13 cellular contexts compared by ENCODE assay signal in genomic region chr4:2729533-2729875, GRCh38. TPM values are rescaled to one million over a fixed set of nuclear protein-coding genes. Genes with fewer than 3 reads are reported as not detected.
DNase-seq lines count a peak whose midpoint lies in the region; ATAC-seq and TF ChIP-seq lines count a peak whose summit lies in the region.
"Had no signal": no experiment of that assay in that cellular context is flagged by ENCODE, and none has a peak within 500 bp of the region (broad histone marks: within the 10 kb centered on the region; RNA-seq: fewer than 3 reads in every experiment).

No MANE protein-coding gene starts in this region.

- H3K27me3 Mint-ChIP-seq in T-helper 17 cell = no peaks in the 10 kb centered on the region
- H3K27me3 Mint-ChIP-seq: CD4-positive, alpha-beta T cell had no signal

- H3K36me3 ChIP-seq in left lung (peaks cover 0 to 69% of the 10 kb centered on the region in 2 donors), adrenal gland (replicated peaks in 1 of 2) (peaks cover 0 to 25% of the 10 kb centered on the region in 2 donors)

- H3K4me1 ChIP-seq in left lung (peaks cover 0 to 3% of the 10 kb centered on the region in 2 donors), adrenal gland (replicated peaks in 1 of 2) (no peaks in the 10 kb centered on the region)
- H3K4me1 ChIP-seq: BE2C, Caco-2, HAP-1 had no signal

- intact Hi-C loops in left lung (cut with DNase I) (no loop called here), adrenal gland (cut with DNase I) (no loop called here)

- DNase-seq in T-helper 17 cell = no peak
- peak; percentile 17 to 30 for DNase-seq in left lung
- DNase-seq in stimulated activated CD8-positive, alpha-beta memory T cell treated with anti-CD3 and anti-CD28 coated beads, Interleukin-4, amount 100 ng/mL, for 48 hours = peak; percentile 18
- DNase-seq in middle frontal gyrus (ENCODE audit: extremely low spot score, low spot score) = no peak
- no peak for DNase-seq in adrenal gland
- no peak for DNase-seq in HK-2 (ENCODE audit: unreplicated experiment)
- DNase-seq: ACHN; BE2C; C1 segment of cervical spinal cord; Caco-2; CD4-positive, alpha-beta T cell; GM23248 had no signal

- peaks cover 11% of the 10 kb centered on the region for H3K36me3 Mint-ChIP-seq in T-helper 17 cell (ENCODE audit: low read depth)

- H3K9me3 ChIP-seq in T-helper 17 cell (ENCODE audit: control insufficient read depth, low read length, poor library complexity, severe bottlenecking) = no peaks in the 10 kb centered on the region
- no peaks in the 10 kb centered on the region for H3K9me3 ChIP-seq in left lung
- no peaks in the 10 kb centered on the region for H3K9me3 ChIP-seq in adrenal gland (replicated peaks in 1 of 3)
- H3K9me3 ChIP-seq: BE2C, Caco-2, HAP-1 had no signal

- H3K4me3 Mint-ChIP-seq in T-helper 17 cell = no peak overlapping the region
- H3K4me3 Mint-ChIP-seq: CD4-positive, alpha-beta T cell had no signal

- H3K27ac ChIP-seq in left lung = no peak overlapping the region
- H3K27ac ChIP-seq in adrenal gland = no peak overlapping the region
- H3K27ac ChIP-seq: GM23248 had no signal

- 98 to 99% (median 99%) methylated on average over 6 to 9 of the region's 9 CpGs for WGBS in adrenal gland, 4 donors

- TF ChIP-seq CTCF in left lung (IDR thresholded peaks at IDR 0.05) = no peak
- TF ChIP-seq CTCF in adrenal gland (IDR thresholded peaks at IDR 0.05) = no peak

- H3K4me3 ChIP-seq in left lung (no peak overlapping the region), adrenal gland (no peak overlapping the region)
- H3K4me3 ChIP-seq: GM23248, HAP-1 had no signal

- no peak for ATAC-seq in T-helper 17 cell
- ATAC-seq in left lung = no peak

- no peaks in the 10 kb centered on the region for H3K27me3 ChIP-seq in left lung
- no peaks in the 10 kb centered on the region for H3K27me3 ChIP-seq in adrenal gland
- H3K27me3 ChIP-seq: BE2C had no signal

- peaks cover 7% of the 10 kb centered on the region for H3K4me1 Mint-ChIP-seq in T-helper 17 cell

- no peak for TF ChIP-seq POLR2A in adrenal gland (IDR thresholded peaks at IDR 0.05)

- peak overlapping the region; percentile 65 for H3K27ac Mint-ChIP-seq in T-helper 17 cell
- H3K27ac Mint-ChIP-seq: CD4-positive, alpha-beta T cell had no signal

RNA-seq across cellular contexts. Expression of gene TNIP2, which starts 26.6 kb away (rescaled TPM):
- 10 to 100 TPM; 66.0 to 72.5 TPM for total RNA-seq in T-helper 17 cell
- total RNA-seq in left lung = 10 to 100 TPM; 32.9 to 46.5 TPM
- 10 to 100 TPM; 19.2 to 57.7 (median 35.7) TPM for total RNA-seq in adrenal gland
- polyA plus RNA-seq in adrenal gland = 10 to 100 TPM in 2 of 3 donors, 1 to 10 TPM in 1; 7.8 to 41.8 (median 38.3) TPM

Comparison
In these comparisons a context has a peak if more than half of its experiments do, and no peak if none do; other contexts are left out.
1. DNase-seq: peak in left lung (2 of 2) and stimulated activated CD8-positive, alpha-beta memory T cell treated with anti-CD3 and anti-CD28 coated beads, Interleukin-4, amount 100 ng/mL, for 48 hours (single experiment); none in T-helper 17 cell (0 of 3), middle frontal gyrus (single experiment), adrenal gland (0 of 7) and HK-2 (single experiment).